1 cellular context compared by ENCODE assay signal in genomic region chr19:34171877-34172660, GRCh38.
A peak's percentile ranks its signal among the peaks of the same experiment; 100 is the strongest.
TF ChIP-seq lines count a peak whose summit lies in the region.

Gene LSM14A, plus strand, starts transcription at chr19:34172504. Its CDS starts 139 bp downstream, at chr19:34172643.

TF ChIP-seq in K562, 482 proteins besides CTCF, POLR2A, EP300 and RAD21 (continued from another document and continues in another):
- peak; percentile 90 for TF ChIP-seq ZNF592 (IDR thresholded peaks at IDR 0.05)
- peak; percentile 21 for TF ChIP-seq BRD9 (IDR thresholded peaks at IDR 0.05; ENCODE audit: low read depth, partially characterized antibody)
- 0 out of 2 replicates have a peak, but pooled peaks have one; percentile 19 for TF ChIP-seq AFF4 (CRISPR knock-in tag; IDR thresholded peaks at IDR 0.05)
- 0 out of 2 replicates have a peak, but pooled peaks have one; percentile 26 for TF ChIP-seq ZBED1 (IDR thresholded peaks at IDR 0.05)
- peak; percentile 94 for TF ChIP-seq FOXP1 (CRISPR knock-in tag; IDR thresholded peaks at IDR 0.05)
- TF ChIP-seq FOXK2 (conservative IDR thresholded peaks at IDR 0.05 in 1 of 2, IDR thresholded peaks at IDR 0.05 in 1 of 2; ENCODE audit: low read depth in 2 of 2): no peak
- TF ChIP-seq CHD1 (IDR thresholded peaks at IDR 0.05; ENCODE audit: low read length): no peak
- TF ChIP-seq TAF1 (IDR thresholded peaks at IDR 0.05; ENCODE audit: control insufficient read depth, extremely low read depth, insufficient read depth, low read length, severe bottlenecking): peak; percentile 88
- TF ChIP-seq KLF1 (tag; IDR thresholded peaks at IDR 0.05): 0 out of 2 replicates have a peak, but pooled peaks have one; percentile 1
- TF ChIP-seq SIN3B (IDR thresholded peaks at IDR 0.05; ENCODE audit: low read depth): peak; percentile 69
- TF ChIP-seq SMARCE1 (IDR thresholded peaks at IDR 0.05): 0 out of 2 replicates have a peak, but pooled peaks have one; percentile 35
- TF ChIP-seq PHF8 (IDR thresholded peaks at IDR 0.05; ENCODE audit: borderline replicate concordance, low read length): peak; percentile 99
- peak; percentile 48; the same call in 1 of the 2 replicates for TF ChIP-seq ARID1B (IDR thresholded peaks at IDR 0.05)
- no peak; the same call in 1 of the 2 replicates for TF ChIP-seq CBFB (CRISPR knock-in tag; IDR thresholded peaks at IDR 0.05)
- 0 out of 2 replicates have a peak, but pooled peaks have one; percentile 3 for TF ChIP-seq ZNF76 (CRISPR knock-in tag; IDR thresholded peaks at IDR 0.05; ENCODE audit: borderline replicate concordance)
- peak; percentile 82; the same call in 1 of the 2 replicates for TF ChIP-seq ATF6 (CRISPR knock-in tag; IDR thresholded peaks at IDR 0.05)
- TF ChIP-seq CXXC5 (CRISPR knock-in tag; IDR thresholded peaks at IDR 0.05): peak; percentile 83
- peak; percentile 52; the same call in 1 of the 2 replicates for TF ChIP-seq ZBTB7A (IDR thresholded peaks at IDR 0.05; ENCODE audit: borderline replicate concordance, control insufficient read depth, low read depth, low read length)
- TF ChIP-seq ZNF140 (CRISPR knock-in tag; IDR thresholded peaks at IDR 0.05): no peak
- TF ChIP-seq POLR2G (IDR thresholded peaks at IDR 0.05; ENCODE audit: low read depth, low read length): peak; percentile 98
- no peak for TF ChIP-seq ID3 (CRISPR knock-in tag; IDR thresholded peaks at IDR 0.05)
- peak; percentile 85 for TF ChIP-seq ID3 (tag; IDR thresholded peaks at IDR 0.05)
- 0 out of 2 replicates have a peak, but pooled peaks have one; percentile 45 for TF ChIP-seq XRCC5 (IDR thresholded peaks at IDR 0.05; ENCODE audit: low read depth, low read length)
- TF ChIP-seq RNF2 (IDR thresholded peaks at IDR 0.05): peak; percentile 61; the same call in 1 of the 2 replicates
- peak; percentile 69 for TF ChIP-seq HNRNPLL (IDR thresholded peaks at IDR 0.05; ENCODE audit: low read depth, low read length, poor library complexity, severe bottlenecking)
- TF ChIP-seq UBTF (IDR thresholded peaks at IDR 0.05; ENCODE audit: borderline replicate concordance in 1 of 2, low read depth in 2 of 2, low read length in 2 of 2): 0 out of 4 replicates have a peak, but pooled peaks of 1 of the 2 experiments have one; percentile 8
- TF ChIP-seq IRF1 (CRISPR knock-in tag; IDR thresholded peaks at IDR 0.05; ENCODE audit: borderline replicate concordance): 0 out of 2 replicates have a peak, but pooled peaks have one; percentile 44
- TF ChIP-seq RBM34 (IDR thresholded peaks at IDR 0.05; ENCODE audit: borderline replicate concordance, insufficient read depth, low read length): no peak
- TF ChIP-seq BACH1 (tag; IDR thresholded peaks at IDR 0.05): no peak
- TF ChIP-seq FIP1L1 (IDR thresholded peaks at IDR 0.05; ENCODE audit: low read depth, low read length, poor library complexity, severe bottlenecking): peak; percentile 38
- no peak for TF ChIP-seq HDAC6 (IDR thresholded peaks at IDR 0.05; ENCODE audit: low read depth, low read length)
- 0 out of 2 replicates have a peak, but pooled peaks have one; percentile 33 for TF ChIP-seq KAT7 (CRISPR knock-in tag; IDR thresholded peaks at IDR 0.05; ENCODE audit: borderline replicate concordance)
- peak; percentile 89 for TF ChIP-seq CREB3L1 (IDR thresholded peaks at IDR 0.05; ENCODE audit: borderline replicate concordance, low read depth)
- TF ChIP-seq TFAP4 (CRISPR knock-in tag; IDR thresholded peaks at IDR 0.05; ENCODE audit: borderline replicate concordance): peak; percentile 58; the same call in 1 of the 2 replicates
- peak; percentile 43; the same call in 1 of the 2 replicates for TF ChIP-seq HCFC1 (IDR thresholded peaks at IDR 0.05; ENCODE audit: low read depth, low read length)
- no peak for TF ChIP-seq CAMTA2 (CRISPR knock-in tag; conservative IDR thresholded peaks at IDR 0.05)
- peak; percentile 80 for TF ChIP-seq PHF20 (IDR thresholded peaks at IDR 0.05; ENCODE audit: partially characterized antibody)
- peak; percentile 95 for TF ChIP-seq L3MBTL2 (IDR thresholded peaks at IDR 0.05)
- peak; percentile 79; the same call in 1 of the 2 replicates for TF ChIP-seq E2F3 (CRISPR knock-in tag; IDR thresholded peaks at IDR 0.05)
- no peak for TF ChIP-seq TSC22D4 (tag; IDR thresholded peaks at IDR 0.05)
- TF ChIP-seq SUPT5H (IDR thresholded peaks at IDR 0.05): peak; percentile 95
- TF ChIP-seq TAF9B (IDR thresholded peaks at IDR 0.05; ENCODE audit: partially characterized antibody): peak; percentile 84
- peak; percentile 81 for TF ChIP-seq TAF7 (tag; IDR thresholded peaks at IDR 0.05)
